Comparison of ENCODE assay signal across 11 cellular contexts in the genomic region with DNA sequence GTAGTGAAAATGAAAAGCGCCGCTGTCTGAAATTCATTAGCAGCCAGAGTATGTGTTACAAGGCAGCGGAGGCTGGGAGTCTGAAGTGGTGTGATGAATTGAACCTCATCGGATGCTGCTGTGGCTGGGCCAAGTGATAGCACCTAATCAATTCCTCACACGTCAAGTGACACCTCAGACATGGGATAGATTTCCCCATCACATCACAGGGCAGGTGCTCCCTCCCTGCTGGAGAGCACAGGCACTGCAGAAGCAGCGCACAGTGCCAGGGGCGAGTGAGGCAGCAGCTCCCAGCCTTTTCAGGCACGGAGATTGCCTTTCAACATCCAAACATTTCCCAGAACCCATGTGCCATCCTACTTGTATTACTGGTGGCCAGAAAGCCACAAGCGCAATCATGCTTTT. TPM values are rescaled to one million over a fixed set of nuclear protein-coding genes. Genes with fewer than 3 reads are reported as not detected.
DNase-seq lines count a peak whose midpoint lies in the region; ATAC-seq and TF ChIP-seq lines count a peak whose summit lies in the region.
"Had no signal": no experiment of that assay in that cellular context is flagged by ENCODE, and none has a peak within 500 bp of the region (broad histone marks: within the 10 kb centered on the region; RNA-seq: fewer than 3 reads in every experiment).

No MANE protein-coding gene starts in this region.

- no peak for ATAC-seq in HG03460 (IDR thresholded peaks at IDR 0.05; ENCODE audit: unreplicated experiment)

- H3K9me2 ChIP-seq in SK-N-SH: no peaks in the 10 kb centered on the region

- no peaks in the 10 kb centered on the region for H3K9me3 ChIP-seq in SK-N-SH
- no peaks in the 10 kb centered on the region for H3K9me3 ChIP-seq in cardiac muscle cell (ENCODE audit: low read depth)
- H3K9me3 ChIP-seq in skeletal muscle tissue (ENCODE audit: control insufficient read depth in 3 of 3, low read length in 3 of 3): no peaks in the 10 kb centered on the region
- H3K9me3 ChIP-seq: tibial nerve had no signal

- H3K4me1 ChIP-seq in SK-N-SH (ENCODE audit: control insufficient read depth in 1 of 2, insufficient read depth in 2 of 2, low read depth in 1 of 2, low read length in 1 of 2) (peaks cover 11 to 30% of the 10 kb centered on the region in 2 experiments; a peak in 3 of 4 replicates), cardiac muscle cell (ENCODE audit: low read depth) (peaks cover 21% of the 10 kb centered on the region), skeletal muscle tissue (ENCODE audit: control insufficient read depth in 3 of 3, insufficient read depth in 3 of 3, low read length in 3 of 3) (peaks cover 10 to 22% (median 15%) of the 10 kb centered on the region in 3 donors)
- H3K4me1 ChIP-seq: tibial nerve had no signal

- H3K4me2 ChIP-seq in SK-N-SH: no peak overlapping the region

- CTCF ChIA-PET in SK-N-SH (lab: Yijun Ruan, JAX): interaction anchor here (1.4 to 2.9 kb wide), 4 partner anchors 9 to 114 kb away, joined by 3 to 10 read pairs (median 8); no protein-coding TSS in a partner anchor

- H3F3A ChIP-seq in SK-N-SH (replicated peaks; ENCODE audit: insufficient read depth): peaks cover 5% of the 10 kb centered on the region

- 93% methylated on average over 9 of the region's 9 CpGs for WGBS in SK-N-SH (ENCODE audit: low lambda C conversion rate)

- no peaks in the 10 kb centered on the region for H4K20me1 ChIP-seq in SK-N-SH (ENCODE audit: insufficient read depth)

- H3K9ac ChIP-seq in SK-N-SH (no peak overlapping the region), skeletal muscle tissue (ENCODE audit: low read depth in 1 of 3, low read length in 3 of 3) (peak overlapping the region in 1 of 3 donors; percentile 14)

- TF ChIP-seq CTCF in SK-N-SH (IDR thresholded peaks at IDR 0.05) (0 out of 2 replicates have a peak, but pooled peaks have one; percentile 28), cardiac muscle cell (IDR thresholded peaks at IDR 0.05; ENCODE audit: low read depth, low read length) (peak; percentile 34)

- H3K79me2 ChIP-seq in SK-N-SH (ENCODE audit: insufficient read depth): no peaks in the 10 kb centered on the region

- no peak overlapping the region for H3K4me3 ChIP-seq in SK-N-SH (ENCODE audit: low read depth in 2 of 2, low read length in 1 of 2)
- no peak overlapping the region for H3K4me3 ChIP-seq in cardiac muscle cell
- no peak overlapping the region for H3K4me3 ChIP-seq in skeletal muscle tissue (ENCODE audit: low read length in 3 of 3)
- H3K4me3 ChIP-seq: tibial nerve had no signal

- no peak overlapping the region for H3K27ac ChIP-seq in SK-N-SH (ENCODE audit: low read depth in 2 of 2, low read length in 1 of 2)
- no peak overlapping the region for H3K27ac ChIP-seq in cardiac muscle cell
- H3K27ac ChIP-seq in skeletal muscle tissue (ENCODE audit: low read depth, low read length): peak overlapping the region; percentile 25
- H3K27ac ChIP-seq: tibial nerve had no signal

- H3K36me3 ChIP-seq in SK-N-SH (replicated peaks in 1 of 2; ENCODE audit: control insufficient read depth in 1 of 2, insufficient read depth in 2 of 2, low read length in 1 of 2) (no peaks in the 10 kb centered on the region), cardiac muscle cell (no peaks in the 10 kb centered on the region), skeletal muscle tissue (ENCODE audit: control insufficient read depth in 3 of 3, insufficient read depth in 3 of 3, low read length in 3 of 3) (peaks cover 3 to 7% (median 4%) of the 10 kb centered on the region in 3 donors)

- H3K27me3 ChIP-seq in SK-N-SH (ENCODE audit: insufficient read depth) (no peaks in the 10 kb centered on the region), cardiac muscle cell (no peaks in the 10 kb centered on the region), skeletal muscle tissue (ENCODE audit: control insufficient read depth in 3 of 3, insufficient read depth in 3 of 3, low read length in 3 of 3) (no peaks in the 10 kb centered on the region)
- H3K27me3 ChIP-seq: tibial nerve had no signal

- no peak for TF ChIP-seq EP300 in SK-N-SH (IDR thresholded peaks at IDR 0.05; ENCODE audit: borderline replicate concordance in 1 of 2, low read depth in 1 of 2, low read length in 1 of 2)

- POLR2A ChIA-PET in SK-N-SH (lab: Yijun Ruan, JAX): no interaction called here

- TF ChIP-seq RAD21 in SK-N-SH (IDR thresholded peaks at IDR 0.05; ENCODE audit: low read length): no peak

- no peak overlapping the region for H2AFZ ChIP-seq in SK-N-SH (ENCODE audit: low read depth)

- peak; percentile 33 for DNase-seq in NCI-H2171 treated with DMSO at 0.1 percent for 48 hours (lab: John Stamatoyannopoulos, UW)
- DNase-seq in NCI-H2171 (lab: John Stamatoyannopoulos, UW): no peak
- no peak for DNase-seq in SK-N-SH
- DNase-seq in cardiac muscle cell (ENCODE audit: low read depth in 1 of 2, low spot score in 1 of 2): no peak
- DNase-seq in NCI-H524 treated with DMSO at 0.1 percent for 48 hours (lab: John Stamatoyannopoulos, UW): no peak
- DNase-seq in GM19240 (ENCODE audit: insufficient read length, low spot score): no peak
- DNase-seq: aorta, HCEC 1CT had no signal

TF ChIP-seq in SK-N-SH, 30 proteins besides CTCF, POLR2A, EP300 and RAD21 (continues in another document):
- TF ChIP-seq, protein P1, sequence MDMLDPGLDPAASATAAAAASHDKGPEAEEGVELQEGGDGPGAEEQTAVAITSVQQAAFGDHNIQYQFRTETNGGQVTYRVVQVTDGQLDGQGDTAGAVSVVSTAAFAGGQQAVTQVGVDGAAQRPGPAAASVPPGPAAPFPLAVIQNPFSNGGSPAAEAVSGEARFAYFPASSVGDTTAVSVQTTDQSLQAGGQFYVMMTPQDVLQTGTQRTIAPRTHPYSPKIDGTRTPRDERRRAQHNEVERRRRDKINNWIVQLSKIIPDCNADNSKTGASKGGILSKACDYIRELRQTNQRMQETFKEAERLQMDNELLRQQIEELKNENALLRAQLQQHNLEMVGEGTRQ (IDR thresholded peaks at IDR 0.05; ENCODE audit: borderline replicate concordance, low read depth, low read length): no peak
- TF ChIP-seq, protein P2, sequence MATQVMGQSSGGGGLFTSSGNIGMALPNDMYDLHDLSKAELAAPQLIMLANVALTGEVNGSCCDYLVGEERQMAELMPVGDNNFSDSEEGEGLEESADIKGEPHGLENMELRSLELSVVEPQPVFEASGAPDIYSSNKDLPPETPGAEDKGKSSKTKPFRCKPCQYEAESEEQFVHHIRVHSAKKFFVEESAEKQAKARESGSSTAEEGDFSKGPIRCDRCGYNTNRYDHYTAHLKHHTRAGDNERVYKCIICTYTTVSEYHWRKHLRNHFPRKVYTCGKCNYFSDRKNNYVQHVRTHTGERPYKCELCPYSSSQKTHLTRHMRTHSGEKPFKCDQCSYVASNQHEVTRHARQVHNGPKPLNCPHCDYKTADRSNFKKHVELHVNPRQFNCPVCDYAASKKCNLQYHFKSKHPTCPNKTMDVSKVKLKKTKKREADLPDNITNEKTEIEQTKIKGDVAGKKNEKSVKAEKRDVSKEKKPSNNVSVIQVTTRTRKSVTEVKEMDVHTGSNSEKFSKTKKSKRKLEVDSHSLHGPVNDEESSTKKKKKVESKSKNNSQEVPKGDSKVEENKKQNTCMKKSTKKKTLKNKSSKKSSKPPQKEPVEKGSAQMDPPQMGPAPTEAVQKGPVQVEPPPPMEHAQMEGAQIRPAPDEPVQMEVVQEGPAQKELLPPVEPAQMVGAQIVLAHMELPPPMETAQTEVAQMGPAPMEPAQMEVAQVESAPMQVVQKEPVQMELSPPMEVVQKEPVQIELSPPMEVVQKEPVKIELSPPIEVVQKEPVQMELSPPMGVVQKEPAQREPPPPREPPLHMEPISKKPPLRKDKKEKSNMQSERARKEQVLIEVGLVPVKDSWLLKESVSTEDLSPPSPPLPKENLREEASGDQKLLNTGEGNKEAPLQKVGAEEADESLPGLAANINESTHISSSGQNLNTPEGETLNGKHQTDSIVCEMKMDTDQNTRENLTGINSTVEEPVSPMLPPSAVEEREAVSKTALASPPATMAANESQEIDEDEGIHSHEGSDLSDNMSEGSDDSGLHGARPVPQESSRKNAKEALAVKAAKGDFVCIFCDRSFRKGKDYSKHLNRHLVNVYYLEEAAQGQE (IDR thresholded peaks at IDR 0.05; ENCODE audit: low read depth, low read length): no peak
- TF ChIP-seq SIN3A (IDR thresholded peaks at IDR 0.05; ENCODE audit: borderline replicate concordance, low read depth, low read length): no peak

RNA-seq across cellular contexts. Expression of a gene that starts 32.2 kb away (rescaled TPM):
- polyA plus RNA-seq in SK-N-SH (2012; rRNA removed) (3.6 and 5.5 TPM in 2 replicates), cardiac muscle cell (2.4 and 4.1 TPM in 2 replicates)
- polyA plus RNA-seq in SK-N-SH (2012; cell fraction: cytosol; rRNA removed): 1.9 and 2.3 TPM in 2 replicates
- 19.0 and 26.4 TPM in 2 replicates for polyA plus RNA-seq in SK-N-SH (2012; cell fraction: nucleus; rRNA removed)
- total RNA-seq in cardiac muscle cell (0.18 and 0.21 TPM in 2 replicates), skeletal muscle tissue (1.0 TPM)

RNA-seq across cellular contexts. Expression of a gene that starts 32.7 kb away (rescaled TPM):
- polyA plus RNA-seq in SK-N-SH (2012; rRNA removed) (85.4 and 91.7 TPM in 2 replicates), cardiac muscle cell (46.4 and 55.2 TPM in 2 replicates)
- polyA plus RNA-seq in SK-N-SH (2012; cell fraction: cytosol; rRNA removed): 44.8 and 62.7 TPM in 2 replicates
- polyA plus RNA-seq in SK-N-SH (2012; cell fraction: nucleus; rRNA removed): 250 and 259 TPM in 2 replicates
- total RNA-seq in cardiac muscle cell (49.9 and 145 TPM in 2 replicates), skeletal muscle tissue (14.1 TPM)

RNA-seq across cellular contexts. Expression of a gene that starts 34.1 kb away (rescaled TPM):
- 17.0 and 20.8 TPM in 2 replicates for polyA plus RNA-seq in SK-N-SH (2012; rRNA removed)
- 10.6 and 14.5 TPM in 2 replicates for polyA plus RNA-seq in SK-N-SH (2012; cell fraction: cytosol; rRNA removed)
- polyA plus RNA-seq in SK-N-SH (2012; cell fraction: nucleus; rRNA removed): 39.9 and 71.2 TPM in 2 replicates
- 36.0 and 49.4 TPM in 2 replicates for total RNA-seq in cardiac muscle cell
- polyA plus RNA-seq in cardiac muscle cell: 40.3 and 49.9 TPM in 2 replicates
- 19.3 TPM for total RNA-seq in skeletal muscle tissue

RNA-seq across cellular contexts. Expression of a gene that starts 34.3 kb away (rescaled TPM):
- polyA plus RNA-seq in SK-N-SH (2012; rRNA removed): 4.3 and 4.4 TPM in 2 replicates
- 5.3 and 5.8 TPM in 2 replicates for polyA plus RNA-seq in SK-N-SH (2012; cell fraction: cytosol; rRNA removed)
- 3.6 and 4.5 TPM in 2 replicates for polyA plus RNA-seq in SK-N-SH (2012; cell fraction: nucleus; rRNA removed)
- 9.8 and 10.7 TPM in 2 replicates for total RNA-seq in cardiac muscle cell
- polyA plus RNA-seq in cardiac muscle cell: 9.9 and 12.7 TPM in 2 replicates
- total RNA-seq in skeletal muscle tissue: 5.2 TPM
